ENCODE assay signal across 9 cellular contexts in genomic region chr4:118353452-118353851, GRCh38.
DNase-seq lines count a peak whose midpoint lies in the region; ATAC-seq and TF ChIP-seq lines count a peak whose summit lies in the region.
"Had no signal": no experiment of that assay in that cellular context is flagged by ENCODE, and none has a peak within 500 bp of the region (broad histone marks: within the 10 kb centered on the region; RNA-seq: fewer than 3 reads in every experiment).

No MANE protein-coding gene starts in this region.

- ATAC-seq in stimulated activated memory B cell treated with anti-CD40 and anti-IgM and Interleukin-4, amounts not matched to agents 10 μg/mL and 1 μg/mL and 100 μg/mL, for 72 hours = no peak
- no peak for ATAC-seq in GM19324 (IDR thresholded peaks at IDR 0.05; ENCODE audit: low FRiP score, unreplicated experiment)

- H3K4me1 ChIP-seq in iPS DF 6.9 (ENCODE audit: control insufficient read depth, insufficient read depth, low read length) = no peaks in the 10 kb centered on the region
- H3K4me1 ChIP-seq: BLaER1 treated with 17β-estradiol and CSF1 and Interleukin-3, amounts not matched to agents 10 nM and 100 nM had no signal

- no peaks in the 10 kb centered on the region for H3K9me3 ChIP-seq in iPS DF 6.9 (ENCODE audit: control insufficient read depth, insufficient read depth, low read length)

- no peaks in the 10 kb centered on the region for H3K36me3 Mint-ChIP-seq in stimulated activated memory B cell treated with anti-CD40 and anti-IgM and Interleukin-4, amounts not matched to agents 10 μg/mL and 1 μg/mL and 100 μg/mL, for 72 hours

- no peak for TF ChIP-seq CTCF in WI38 (IDR thresholded peaks at IDR 0.05; ENCODE audit: low read depth, low read length)

- peaks cover 10% of the 10 kb centered on the region for H3K4me1 Mint-ChIP-seq in stimulated activated memory B cell treated with anti-CD40 and anti-IgM and Interleukin-4, amounts not matched to agents 10 μg/mL and 1 μg/mL and 100 μg/mL, for 72 hours

- no CpG with 5 or more reads among the region's 9 CpGs for WGBS in iPS DF 6.9 (ENCODE audit: insufficient coverage, insufficient read length)

- H3K36me3 ChIP-seq in iPS DF 6.9 (ENCODE audit: control insufficient read depth, insufficient read depth, low read length) = no peaks in the 10 kb centered on the region
- H3K36me3 ChIP-seq: BLaER1 treated with 17β-estradiol and CSF1 and Interleukin-3, amounts not matched to agents 10 nM and 100 nM had no signal

- H3K27ac Mint-ChIP-seq in stimulated activated memory B cell treated with anti-CD40 and anti-IgM and Interleukin-4, amounts not matched to agents 10 μg/mL and 1 μg/mL and 100 μg/mL, for 72 hours = peak overlapping the region; percentile 66

- peak; percentile 37 for DNase-seq in NCI-H82 (lab: John Stamatoyannopoulos, UW)
- DNase-seq in NCI-H82 treated with DMSO at 0.1 percent for 48 hours (lab: John Stamatoyannopoulos, UW; ENCODE audit: unreplicated experiment) = no peak
- no peak for DNase-seq in iPS DF 6.9 (ENCODE audit: low read depth, low spot score)
- no peak for DNase-seq in SW 1271 (lab: John Stamatoyannopoulos, UW)
- no peak for DNase-seq in hippocampal formation (lab: John Stamatoyannopoulos, UW)

- no peak overlapping the region for H3K27ac ChIP-seq in iPS DF 6.9 (ENCODE audit: low read length)
- H3K27ac ChIP-seq: BLaER1 treated with 17β-estradiol and CSF1 and Interleukin-3, amounts not matched to agents 10 nM and 100 nM had no signal

- peak overlapping the region; percentile 63 for H3K4me3 Mint-ChIP-seq in stimulated activated memory B cell treated with anti-CD40 and anti-IgM and Interleukin-4, amounts not matched to agents 10 μg/mL and 1 μg/mL and 100 μg/mL, for 72 hours

- peaks cover 89% of the 10 kb centered on the region for H3K27me3 Mint-ChIP-seq in stimulated activated memory B cell treated with anti-CD40 and anti-IgM and Interleukin-4, amounts not matched to agents 10 μg/mL and 1 μg/mL and 100 μg/mL, for 72 hours

- H3K27me3 ChIP-seq in iPS DF 6.9 (ENCODE audit: control insufficient read depth, insufficient read depth, low read length) = peaks cover 5% of the 10 kb centered on the region
- H3K27me3 ChIP-seq: BLaER1 treated with 17β-estradiol and CSF1 and Interleukin-3, amounts not matched to agents 10 nM and 100 nM had no signal

- no peaks in the 10 kb centered on the region for H3K9me3 Mint-ChIP-seq in stimulated activated memory B cell treated with anti-CD40 and anti-IgM and Interleukin-4, amounts not matched to agents 10 μg/mL and 1 μg/mL and 100 μg/mL, for 72 hours

- H3K4me3 ChIP-seq in WI38 (ENCODE audit: low read depth, low read length) = peak overlapping the region; percentile 70
- H3K4me3 ChIP-seq in iPS DF 6.9 (ENCODE audit: low read length) = peak overlapping the region; percentile 76; the same call in 1 of the 2 replicates
- H3K4me3 ChIP-seq: BLaER1 treated with 17β-estradiol and CSF1 and Interleukin-3, amounts not matched to agents 10 nM and 100 nM had no signal
